12 cellular contexts compared by ENCODE assay signal in genomic region chr16:50842589-50842988, GRCh38.
DNase-seq lines count a peak whose midpoint lies in the region; ATAC-seq and TF ChIP-seq lines count a peak whose summit lies in the region.
"Had no signal": no experiment of that assay in that cellular context is flagged by ENCODE, and none has a peak within 500 bp of the region (broad histone marks: within the 10 kb centered on the region; RNA-seq: fewer than 3 reads in every experiment).

No MANE protein-coding gene starts in this region.

- H3K36me3 ChIP-seq in CD4-positive, CD25-positive, alpha-beta regulatory T cell (ENCODE audit: control insufficient read depth, insufficient read depth, low read length), result no peaks in the 10 kb centered on the region
- H3K36me3 ChIP-seq: gastrocnemius medialis had no signal

- H3K4me3 Mint-ChIP-seq in CD4-positive, CD25-positive, alpha-beta regulatory T cell, result peak overlapping the region in 3 of 4 donors; percentile 15 to 59 (median 16)
- peak overlapping the region; percentile 2 for H3K4me3 Mint-ChIP-seq in activated naive CD8-positive, alpha-beta T cell treated with anti-CD3 and anti-CD28 coated beads for 36 hours
- H3K4me3 Mint-ChIP-seq in natural killer cell, result peak overlapping the region; percentile 63
- H3K4me3 Mint-ChIP-seq in activated T-helper 1 cell treated with anti-CD3 and anti-CD28 coated beads, Interleukin-12 subunit alpha, Interleukin-12 subunit beta, Interleukin-2, Interleukin-4 antibody, amounts not matched to agents 30 ng/mL and 10 ng/mL and 1 ng/mL, durations not matched to agents 14 hours and 24 hours and 36 hours, result no peak overlapping the region
- H3K4me3 Mint-ChIP-seq: endodermal cell had no signal

- DNase-seq in CD4-positive, CD25-positive, alpha-beta regulatory T cell, result no peak
- DNase-seq in Daoy (ENCODE audit: low read depth) (peak; percentile 21), natural killer cell (no peak), NCI-H82 treated with DMSO at 0.1 percent for 48 hours (lab: John Stamatoyannopoulos, UW; ENCODE audit: unreplicated experiment) (no peak), NCI-H2107 treated with DMSO at 0.1 percent for 48 hours (lab: John Stamatoyannopoulos, UW; ENCODE audit: unreplicated experiment) (no peak)
- no peak for DNase-seq in activated naive CD8-positive, alpha-beta T cell treated with anti-CD3 and anti-CD28 coated beads for 36 hours
- no peak for DNase-seq in activated T-helper 1 cell treated with anti-CD3 and anti-CD28 coated beads, Interleukin-12 subunit alpha, Interleukin-12 subunit beta, Interleukin-2, Interleukin-4 antibody, amounts not matched to agents 30 ng/mL and 10 ng/mL and 1 ng/mL, durations not matched to agents 14 hours and 24 hours and 36 hours (ENCODE audit: low spot score)
- DNase-seq: activated gamma-delta T cell, gastrocnemius medialis had no signal

- H3K27ac ChIP-seq in CD4-positive, CD25-positive, alpha-beta regulatory T cell (ENCODE audit: insufficient read depth, low read length, poor library complexity, severe bottlenecking), result no peak overlapping the region
- H3K27ac ChIP-seq: C4-2B, gastrocnemius medialis had no signal

- peaks cover 3% of the 10 kb centered on the region for H3K36me3 Mint-ChIP-seq in CD4-positive, CD25-positive, alpha-beta regulatory T cell
- no peaks in the 10 kb centered on the region for H3K36me3 Mint-ChIP-seq in activated naive CD8-positive, alpha-beta T cell treated with anti-CD3 and anti-CD28 coated beads for 36 hours
- no peaks in the 10 kb centered on the region for H3K36me3 Mint-ChIP-seq in natural killer cell
- no peaks in the 10 kb centered on the region for H3K36me3 Mint-ChIP-seq in activated T-helper 1 cell treated with anti-CD3 and anti-CD28 coated beads, Interleukin-12 subunit alpha, Interleukin-12 subunit beta, Interleukin-2, Interleukin-4 antibody, amounts not matched to agents 30 ng/mL and 10 ng/mL and 1 ng/mL, durations not matched to agents 14 hours and 24 hours and 36 hours (ENCODE audit: low read depth)

- peaks cover 3 to 24% (median 9%) of the 10 kb centered on the region in 4 donors for H3K4me1 Mint-ChIP-seq in CD4-positive, CD25-positive, alpha-beta regulatory T cell
- peaks cover 9% of the 10 kb centered on the region for H3K4me1 Mint-ChIP-seq in activated naive CD8-positive, alpha-beta T cell treated with anti-CD3 and anti-CD28 coated beads for 36 hours
- peaks cover 14 to 17% of the 10 kb centered on the region in 2 donors for H3K4me1 Mint-ChIP-seq in natural killer cell
- peaks cover 5% of the 10 kb centered on the region for H3K4me1 Mint-ChIP-seq in activated T-helper 1 cell treated with anti-CD3 and anti-CD28 coated beads, Interleukin-12 subunit alpha, Interleukin-12 subunit beta, Interleukin-2, Interleukin-4 antibody, amounts not matched to agents 30 ng/mL and 10 ng/mL and 1 ng/mL, durations not matched to agents 14 hours and 24 hours and 36 hours (ENCODE audit: low read depth)

- no peak for TF ChIP-seq CTCF in natural killer cell (IDR thresholded peaks at IDR 0.05)

- no peak for ATAC-seq in CD4-positive, CD25-positive, alpha-beta regulatory T cell (ENCODE audit: low read depth in 2 of 2)
- no peak for ATAC-seq in natural killer cell
- ATAC-seq: gastrocnemius medialis, SK-N-SH treated with all-trans-retinoic acid at 6 μM for 48 hours had no signal

- intact Hi-C loops in natural killer cell (cut with micrococcal nuclease), result no loop called here
- intact Hi-C loops in activated T-helper 1 cell treated with anti-CD3 and anti-CD28 coated beads, Interleukin-12 subunit alpha, Interleukin-12 subunit beta, Interleukin-2, Interleukin-4 antibody, amounts not matched to agents 30 ng/mL and 10 ng/mL and 1 ng/mL, durations not matched to agents 14 hours and 24 hours and 36 hours (cut with micrococcal nuclease), result no loop called here

- no peaks in the 10 kb centered on the region for H3K9me3 ChIP-seq in CD4-positive, CD25-positive, alpha-beta regulatory T cell (ENCODE audit: control insufficient read depth in 2 of 2, low read length in 2 of 2)
- H3K9me3 ChIP-seq: gastrocnemius medialis had no signal

- H3K27ac Mint-ChIP-seq in CD4-positive, CD25-positive, alpha-beta regulatory T cell, result peak overlapping the region in 1 of 3 donors; percentile 79
- no peak overlapping the region for H3K27ac Mint-ChIP-seq in activated naive CD8-positive, alpha-beta T cell treated with anti-CD3 and anti-CD28 coated beads for 36 hours
- no peak overlapping the region for H3K27ac Mint-ChIP-seq in natural killer cell
- H3K27ac Mint-ChIP-seq in activated T-helper 1 cell treated with anti-CD3 and anti-CD28 coated beads, Interleukin-12 subunit alpha, Interleukin-12 subunit beta, Interleukin-2, Interleukin-4 antibody, amounts not matched to agents 30 ng/mL and 10 ng/mL and 1 ng/mL, durations not matched to agents 14 hours and 24 hours and 36 hours, result no peak overlapping the region
- H3K27ac Mint-ChIP-seq: endodermal cell had no signal

- H3K27me3 Mint-ChIP-seq in CD4-positive, CD25-positive, alpha-beta regulatory T cell, result peaks cover 7% of the 10 kb centered on the region
- H3K27me3 Mint-ChIP-seq in activated naive CD8-positive, alpha-beta T cell treated with anti-CD3 and anti-CD28 coated beads for 36 hours, result no peaks in the 10 kb centered on the region
- H3K27me3 Mint-ChIP-seq in natural killer cell (ENCODE audit: low read depth in 2 of 2), result peaks cover 16 to 17% of the 10 kb centered on the region in 2 donors
- H3K27me3 Mint-ChIP-seq in activated T-helper 1 cell treated with anti-CD3 and anti-CD28 coated beads, Interleukin-12 subunit alpha, Interleukin-12 subunit beta, Interleukin-2, Interleukin-4 antibody, amounts not matched to agents 30 ng/mL and 10 ng/mL and 1 ng/mL, durations not matched to agents 14 hours and 24 hours and 36 hours (ENCODE audit: insufficient read depth), result peaks cover 21% of the 10 kb centered on the region

- no peaks in the 10 kb centered on the region for H3K27me3 ChIP-seq in CD4-positive, CD25-positive, alpha-beta regulatory T cell (ENCODE audit: control insufficient read depth, insufficient read depth, low read length)

- no peak overlapping the region for H3K4me3 ChIP-seq in CD4-positive, CD25-positive, alpha-beta regulatory T cell (ENCODE audit: low read depth, low read length)
- H3K4me3 ChIP-seq: gastrocnemius medialis had no signal

- H3K9me3 Mint-ChIP-seq in CD4-positive, CD25-positive, alpha-beta regulatory T cell, result no peaks in the 10 kb centered on the region
- H3K9me3 Mint-ChIP-seq in activated naive CD8-positive, alpha-beta T cell treated with anti-CD3 and anti-CD28 coated beads for 36 hours, result no peaks in the 10 kb centered on the region
- no peaks in the 10 kb centered on the region for H3K9me3 Mint-ChIP-seq in natural killer cell
- H3K9me3 Mint-ChIP-seq in activated T-helper 1 cell treated with anti-CD3 and anti-CD28 coated beads, Interleukin-12 subunit alpha, Interleukin-12 subunit beta, Interleukin-2, Interleukin-4 antibody, amounts not matched to agents 30 ng/mL and 10 ng/mL and 1 ng/mL, durations not matched to agents 14 hours and 24 hours and 36 hours, result no peaks in the 10 kb centered on the region
- H3K9me3 Mint-ChIP-seq: endodermal cell had no signal

- H3K4me1 ChIP-seq in CD4-positive, CD25-positive, alpha-beta regulatory T cell (ENCODE audit: control insufficient read depth, insufficient read depth, low read length, poor library complexity, severe bottlenecking), result peaks cover 12% of the 10 kb centered on the region
- H3K4me1 ChIP-seq: gastrocnemius medialis had no signal
